In the genomic region with DNA sequence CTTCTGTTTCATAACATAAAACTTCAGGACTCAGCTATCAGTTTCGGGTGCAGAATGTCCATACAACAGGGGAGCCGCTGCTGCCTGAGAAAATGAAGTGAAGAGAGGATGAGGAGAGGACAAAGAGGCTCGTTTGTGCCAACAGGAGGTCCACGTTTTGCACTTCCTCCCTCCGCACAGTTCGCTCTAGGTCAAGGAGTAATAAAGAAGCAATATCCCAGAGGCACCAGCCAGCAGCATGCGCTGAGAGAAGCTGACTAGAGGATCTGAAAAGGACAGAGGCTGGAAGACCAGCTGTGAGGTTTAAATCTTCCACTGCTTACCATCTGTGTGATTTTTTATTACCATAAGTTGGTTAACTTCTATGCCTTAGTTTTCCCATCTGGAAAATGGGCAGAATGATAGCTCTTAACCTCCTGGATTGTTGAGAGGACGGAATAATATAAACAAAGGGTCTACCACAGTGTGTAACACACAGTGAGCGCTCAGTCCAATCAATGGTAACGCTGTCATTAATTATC, we compare ENCODE assay signal across 9 cellular contexts. TPM values are rescaled to one million over a fixed set of nuclear protein-coding genes. Genes with fewer than 3 reads are reported as not detected.
A peak's percentile ranks its signal among the peaks of the same experiment; 100 is the strongest.
DNase-seq lines count a peak whose midpoint lies in the region; ATAC-seq, FAIRE-seq and TF ChIP-seq lines count a peak whose summit lies in the region.
"Had no signal": no experiment of that assay in that cellular context is flagged by ENCODE, and none has a peak within 500 bp of the region (broad histone marks: within the 10 kb centered on the region; RNA-seq: fewer than 3 reads in every experiment).

No MANE protein-coding gene starts in this region.

- H3K27me3 Mint-ChIP-seq in activated naive CD8-positive, alpha-beta T cell treated with anti-CD3 and anti-CD28 coated beads, Interleukin-2, amount 50 U/mL, for 24 hours, result peaks cover 6% of the 10 kb centered on the region

- H3K27ac ChIP-seq in cardiac muscle cell (peak overlapping the region; percentile 89), right lobe of liver (peak overlapping the region in 2 of 3 donors; percentile 28 to 43), urinary bladder (ENCODE audit: low read depth) (no peak overlapping the region)

- peaks cover 9% of the 10 kb centered on the region for H3K9me3 Mint-ChIP-seq in activated naive CD8-positive, alpha-beta T cell treated with anti-CD3 and anti-CD28 coated beads, Interleukin-2, amount 50 U/mL, for 24 hours

- H3K36me3 Mint-ChIP-seq in activated naive CD8-positive, alpha-beta T cell treated with anti-CD3 and anti-CD28 coated beads, Interleukin-2, amount 50 U/mL, for 24 hours (ENCODE audit: low read depth), result peaks cover 4% of the 10 kb centered on the region

- intact Hi-C loops in cardiac septum (cut with DNase I), result loop anchor here (5.0 kb wide), 1 partner anchor 114 kb away; no protein-coding TSS in a partner anchor
- intact Hi-C loops in right lobe of liver (cut with DNase I), result no loop called here

- peaks cover 21% of the 10 kb centered on the region for H3K4me1 Mint-ChIP-seq in activated naive CD8-positive, alpha-beta T cell treated with anti-CD3 and anti-CD28 coated beads, Interleukin-2, amount 50 U/mL, for 24 hours

- no peak for FAIRE-seq in H54 (lab: Jason Lieb, UNC)
- FAIRE-seq: endometrium had no signal

- H3K36me3 ChIP-seq in cardiac muscle cell (no peaks in the 10 kb centered on the region), right lobe of liver (peaks cover 0 to 42% (median 5%) of the 10 kb centered on the region in 4 donors), urinary bladder (ENCODE audit: insufficient read depth) (peaks cover 1% of the 10 kb centered on the region)

- TF ChIP-seq POLR2A in right lobe of liver (IDR thresholded peaks at IDR 0.05) (no peak), H54 (IDR thresholded peaks at IDR 0.05; ENCODE audit: low read depth, low read length) (no peak)

- ATAC-seq in activated naive CD8-positive, alpha-beta T cell treated with anti-CD3 and anti-CD28 coated beads, Interleukin-2, amount 50 U/mL, for 24 hours, result no peak
- ATAC-seq in right lobe of liver, result peak; percentile 6 to 29 (median 12)

- 18% methylated on average over 10 of the region's 10 CpGs for WGBS in right lobe of liver (ENCODE audit: insufficient coverage, low coverage, low lambda C conversion rate, missing lambda C conversion rate)
- 27% methylated on average over 10 of the region's 10 CpGs for WGBS in urinary bladder

- peak overlapping the region; percentile 89 for H3K4me3 Mint-ChIP-seq in activated naive CD8-positive, alpha-beta T cell treated with anti-CD3 and anti-CD28 coated beads, Interleukin-2, amount 50 U/mL, for 24 hours

- H3K27me3 ChIP-seq in cardiac muscle cell (no peaks in the 10 kb centered on the region), right lobe of liver (no peaks in the 10 kb centered on the region)

- peaks cover 29% of the 10 kb centered on the region for H3K4me1 ChIP-seq in cardiac muscle cell (ENCODE audit: low read depth)
- peaks cover 0 to 86% (median 11%) of the 10 kb centered on the region in 4 donors for H3K4me1 ChIP-seq in right lobe of liver
- H3K4me1 ChIP-seq in urinary bladder (ENCODE audit: insufficient read depth), result no peaks in the 10 kb centered on the region

- H3K9me3 ChIP-seq in cardiac muscle cell (ENCODE audit: low read depth) (no peaks in the 10 kb centered on the region), right lobe of liver (no peaks in the 10 kb centered on the region)

- TF ChIP-seq CTCF in cardiac muscle cell (IDR thresholded peaks at IDR 0.05; ENCODE audit: low read depth, low read length), result no peak
- TF ChIP-seq CTCF in right lobe of liver (IDR thresholded peaks at IDR 0.05), result no peak
- no peak for TF ChIP-seq CTCF in GM20000 (IDR thresholded peaks at IDR 0.05; ENCODE audit: extremely low read depth, missing control alignments)

- H3K4me3 ChIP-seq in cardiac muscle cell (peak overlapping the region; percentile 93), right lobe of liver (peak overlapping the region; percentile 48 to 60 (median 59)), urinary bladder (ENCODE audit: low read depth, low read length) (peak overlapping the region; percentile 81)

- peak overlapping the region; percentile 90 for H3K27ac Mint-ChIP-seq in activated naive CD8-positive, alpha-beta T cell treated with anti-CD3 and anti-CD28 coated beads, Interleukin-2, amount 50 U/mL, for 24 hours

- DNase-seq in cardiac muscle cell (ENCODE audit: low read depth in 1 of 2, low spot score in 1 of 2) (no peak), cardiac septum (ENCODE audit: low spot score) (no peak), right lobe of liver (no peak), HUDEP-2 (lab: John Stamatoyannopoulos, UW; ENCODE audit: unreplicated experiment in 76 of 76) (no peak), H54 (ENCODE audit: insufficient read length, low spot score) (no peak), GM20000 (ENCODE audit: low spot score) (no peak)
- DNase-seq in activated naive CD8-positive, alpha-beta T cell treated with anti-CD3 and anti-CD28 coated beads, Interleukin-2, amount 50 U/mL, for 24 hours, result no peak

RNA-seq across cellular contexts. Expression of a gene that starts 0.7 kb away (rescaled TPM):
- total RNA-seq in cardiac muscle cell (9.4 and 11.1 TPM in 2 replicates), cardiac septum (11.5 TPM), right lobe of liver (100 to 1,000 TPM in 2 of 6 experiments, 10 to 100 TPM in 4; 78.8 to 340 (median 90.3) TPM), urinary bladder (24.9 TPM)
- polyA plus RNA-seq in cardiac muscle cell (4.7 and 9.6 TPM in 2 replicates), urinary bladder (29.0 TPM)
